ENCODE assay signal across 1 cellular context in genomic region chr11:9758676-9759518, GRCh38.
TF ChIP-seq lines count a peak whose summit lies in the region.

No MANE protein-coding gene starts in this region.

TF ChIP-seq in K562, 482 proteins besides CTCF, POLR2A, EP300 and RAD21 (continued from another document):
- TF ChIP-seq HES1 (IDR thresholded peaks at IDR 0.05; ENCODE audit: low read depth) (no peak), HOMEZ (CRISPR knock-in tag; IDR thresholded peaks at IDR 0.05) (no peak), ZNF224 (CRISPR knock-in tag; IDR thresholded peaks at IDR 0.05) (0 out of 2 replicates have a peak, but pooled peaks have one; percentile 23), POLR2H (tag; IDR thresholded peaks at IDR 0.05; ENCODE audit: low read depth) (no peak), PHF8 (IDR thresholded peaks at IDR 0.05; ENCODE audit: borderline replicate concordance, low read length) (no peak), ZNF408 (CRISPR knock-in tag; IDR thresholded peaks at IDR 0.05; ENCODE audit: low read depth) (no peak), KAT2B (IDR thresholded peaks at IDR 0.05; ENCODE audit: low read depth, low read length) (no peak), PCBP2 (IDR thresholded peaks at IDR 0.05; ENCODE audit: low read depth, low read length, poor library complexity, severe bottlenecking) (no peak), RCOR1 (IDR thresholded peaks at IDR 0.05; ENCODE audit: borderline replicate concordance in 1 of 2, low read depth in 2 of 2, low read length in 2 of 2) (peak; percentile 36 to 84; a peak in 3 of 4 replicates), EGR1 (conservative IDR thresholded peaks at IDR 0.05) (no peak), RHOXF2B (CRISPR knock-in tag; conservative IDR thresholded peaks at IDR 0.05) (no peak), TARDBP (IDR thresholded peaks at IDR 0.05) (peak; percentile 55; the same call in 1 of the 2 replicates), ZNF57 (CRISPR knock-in tag; IDR thresholded peaks at IDR 0.05) (no peak), ZNF583 (CRISPR knock-in tag; IDR thresholded peaks at IDR 0.05) (no peak), RREB1 (CRISPR knock-in tag; IDR thresholded peaks at IDR 0.05) (no peak), ARID3A (IDR thresholded peaks at IDR 0.05; ENCODE audit: borderline replicate concordance, low read depth, low read length) (no peak), TFAM (CRISPR knock-in tag; conservative IDR thresholded peaks at IDR 0.05) (no peak), ARID4B (CRISPR knock-in tag; IDR thresholded peaks at IDR 0.05) (no peak), ARNT (IDR thresholded peaks at IDR 0.05) (no peak), HDAC2 (IDR thresholded peaks at IDR 0.05) (peak; percentile 63; the same call in 1 of the 2 replicates), L3MBTL2 (IDR thresholded peaks at IDR 0.05) (peak; percentile 66; the same call in 1 of the 2 replicates), MYBL2 (IDR thresholded peaks at IDR 0.05; ENCODE audit: low read depth) (no peak), MYBL2 (CRISPR knock-in tag; IDR thresholded peaks at IDR 0.05; ENCODE audit: borderline replicate concordance) (no peak), KLF10 (CRISPR knock-in tag; IDR thresholded peaks at IDR 0.05) (no peak), BHLHE40 (IDR thresholded peaks at IDR 0.05; ENCODE audit: low read length) (no peak), MAZ (CRISPR knock-in tag; conservative IDR thresholded peaks at IDR 0.05 in 1 of 2, IDR thresholded peaks at IDR 0.05 in 1 of 2) (peak; percentile 56 to 94), BCLAF1 (IDR thresholded peaks at IDR 0.05; ENCODE audit: borderline replicate concordance in 1 of 2, control insufficient read depth in 1 of 2, low read depth in 2 of 2, low read length in 1 of 2) (no peak), PPARD (CRISPR knock-in tag; IDR thresholded peaks at IDR 0.05) (no peak), ZNF444 (CRISPR knock-in tag; IDR thresholded peaks at IDR 0.05) (no peak), ZNF740 (CRISPR knock-in tag; IDR thresholded peaks at IDR 0.05) (peak; percentile 51; the same call in 1 of the 2 replicates), ZNF740 (tag; IDR thresholded peaks at IDR 0.05) (no peak)
TF ChIP-seq in K562: peak in this region for 70.
